17 cellular contexts compared by ENCODE assay signal in the genomic region with DNA sequence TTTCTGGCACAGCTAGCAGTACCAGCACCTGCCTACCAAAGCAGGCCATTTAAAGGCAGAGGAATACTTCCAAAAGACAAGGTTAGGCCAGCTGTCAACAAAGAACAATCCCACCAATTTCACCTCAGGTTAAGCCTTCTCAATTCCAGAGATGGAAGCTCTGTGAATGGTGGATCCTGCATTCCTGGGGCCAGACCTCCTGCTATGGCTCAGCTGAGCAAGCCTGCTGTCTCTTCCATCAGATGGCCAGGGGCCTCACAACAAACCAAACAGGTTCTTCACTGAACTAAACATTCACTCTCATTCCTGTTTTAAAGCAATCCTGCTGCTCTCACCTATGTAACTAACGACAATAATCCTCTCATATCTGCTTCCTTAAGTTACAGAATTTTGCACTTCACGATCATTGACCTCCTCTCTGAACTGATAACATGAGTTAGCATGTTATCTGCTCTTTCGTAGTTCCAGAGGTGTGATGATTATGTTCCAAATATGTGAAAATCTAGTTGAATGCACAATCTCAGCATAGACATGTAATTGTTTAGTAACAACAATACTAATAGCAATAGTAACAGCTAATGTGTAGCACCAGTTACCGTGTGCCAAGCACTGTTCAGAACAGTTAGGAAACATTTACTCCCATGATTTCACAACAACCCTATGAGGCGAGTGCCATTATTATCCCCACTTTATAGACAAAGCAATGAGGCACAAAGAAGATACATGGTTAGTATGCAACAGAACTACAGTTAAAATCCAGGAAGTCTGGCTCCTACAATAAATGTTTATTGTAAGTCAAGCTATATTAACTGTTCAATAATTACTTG.
DNase-seq lines count a peak whose midpoint lies in the region; ATAC-seq, FAIRE-seq and TF ChIP-seq lines count a peak whose summit lies in the region.
"Had no signal": no experiment of that assay in that cellular context is flagged by ENCODE, and none has a peak within 500 bp of the region (broad histone marks: within the 10 kb centered on the region; RNA-seq: fewer than 3 reads in every experiment).

No MANE protein-coding gene starts in this region.

- no peaks in the 10 kb centered on the region for H4K20me1 ChIP-seq in Loucy (ENCODE audit: insufficient read depth, low read length, poor library complexity, severe bottlenecking)
- H4K20me1 ChIP-seq in GM23248 (ENCODE audit: insufficient read depth) = no peaks in the 10 kb centered on the region

- DNase-seq in GM12892 (ENCODE audit: insufficient read length) = no peak
- no peak for DNase-seq in GM23248
- DNase-seq in Calu3 = no peak
- no peak for DNase-seq in osteocyte (ENCODE audit: extremely low spot score, unreplicated experiment)
- DNase-seq: activated gamma-delta T cell; BE2C; DMS79; effector memory CD8-positive, alpha-beta T cell; foreskin fibroblast; immature natural killer cell; NCI-H1048; NCI-H226 had no signal

- in situ Hi-C loops in GM23248 (cut with MboI) = no loop called here

- H2AFZ ChIP-seq in Loucy (ENCODE audit: low read length) = peak overlapping the region; percentile 16; the same call in 1 of the 2 replicates
- H2AFZ ChIP-seq in GM23248 = no peak overlapping the region

- H3K4me2 ChIP-seq in Loucy (ENCODE audit: low read depth, low read length, poor library complexity, severe bottlenecking) = peak overlapping the region; percentile 62
- H3K4me2 ChIP-seq in GM23248 (ENCODE audit: unreplicated experiment) = no peak overlapping the region

- H3K27ac ChIP-seq in mucosa of rectum (ENCODE audit: low read depth in 2 of 2, low read length in 2 of 2) = peak overlapping the region; percentile 39 to 50
- H3K27ac ChIP-seq in GM23248 = no peak overlapping the region
- H3K27ac ChIP-seq: SK-N-MC had no signal

- H3K36me3 ChIP-seq in Loucy (ENCODE audit: insufficient read depth, low read length) (peaks cover 1% of the 10 kb centered on the region; the same call in 1 of the 2 replicates), endocrine pancreas (ENCODE audit: control insufficient read depth, insufficient read depth, low read length) (no peaks in the 10 kb centered on the region), mucosa of rectum (ENCODE audit: control insufficient read depth in 2 of 2, insufficient read depth in 2 of 2, low read length in 2 of 2) (no peaks in the 10 kb centered on the region), GM23248 (ENCODE audit: low read depth) (no peaks in the 10 kb centered on the region)
- H3K36me3 ChIP-seq: BE2C had no signal

- TF ChIP-seq CTCF in Loucy (conservative IDR thresholded peaks at IDR 0.05; ENCODE audit: low read length) (no peak), Calu3 (IDR thresholded peaks at IDR 0.05; ENCODE audit: unreplicated experiment) (no peak), osteocyte (IDR thresholded peaks at IDR 0.05) (no peak)

- TF ChIP-seq POLR2A in GM12892 (IDR thresholded peaks at IDR 0.05; ENCODE audit: low read depth, low read length) = no peak

- intact Hi-C loops in Calu3 (cut with micrococcal nuclease; ENCODE audit: unreplicated experiment) = loop anchor here (5.0 kb wide), 1 partner anchor 75 kb away; the partner anchor contains the start of gene SLC2A13

- H3K9ac ChIP-seq in Loucy (ENCODE audit: low read depth, low read length, poor library complexity, severe bottlenecking) = no peak overlapping the region
- H3K9ac ChIP-seq in endocrine pancreas (ENCODE audit: control insufficient read depth, insufficient read depth, low read length) = no peak overlapping the region
- H3K9ac ChIP-seq in mucosa of rectum (ENCODE audit: low read depth in 1 of 2, low read length in 2 of 2) = peak overlapping the region in 1 of 2 donors; percentile 1
- no peak overlapping the region for H3K9ac ChIP-seq in GM23248

- H3K36me3 Mint-ChIP-seq in Calu3 (ENCODE audit: insufficient read depth, unreplicated experiment) (no peaks in the 10 kb centered on the region), osteocyte (ENCODE audit: unreplicated experiment) (no peaks in the 10 kb centered on the region)

- no peaks in the 10 kb centered on the region for H3K9me3 Mint-ChIP-seq in Calu3 (ENCODE audit: low read depth, unreplicated experiment)
- no peaks in the 10 kb centered on the region for H3K9me3 Mint-ChIP-seq in osteocyte (ENCODE audit: unreplicated experiment)
- H3K9me3 Mint-ChIP-seq: effector memory CD8-positive, alpha-beta T cell; immature natural killer cell had no signal

- CTCF ChIA-PET in Calu3 (lab: Charles Lee) = interaction anchor here (1.4 kb wide), 1 partner anchor 21 kb away, joined by 5 read pairs; no protein-coding TSS in a partner anchor

- no peak for ATAC-seq in HG02840 (IDR thresholded peaks at IDR 0.05; ENCODE audit: low FRiP score, unreplicated experiment)
- ATAC-seq: effector memory CD8-positive, alpha-beta T cell had no signal

- H3K4me3 Mint-ChIP-seq in Calu3 (ENCODE audit: low read depth, unreplicated experiment) (no peak overlapping the region), osteocyte (ENCODE audit: unreplicated experiment) (no peak overlapping the region)
- H3K4me3 Mint-ChIP-seq: effector memory CD8-positive, alpha-beta T cell had no signal

- FAIRE-seq in GM12892 (lab: Jason Lieb, UNC) = peak; percentile 58

- H3K4me1 Mint-ChIP-seq in Calu3 (ENCODE audit: low read depth, unreplicated experiment) (peaks cover 9% of the 10 kb centered on the region), osteocyte (ENCODE audit: unreplicated experiment) (peaks cover 7% of the 10 kb centered on the region)

- H3K79me2 ChIP-seq in Loucy (ENCODE audit: insufficient read depth, low read length) = no peaks in the 10 kb centered on the region
- no peaks in the 10 kb centered on the region for H3K79me2 ChIP-seq in GM23248 (ENCODE audit: insufficient read depth)

- peaks cover 11% of the 10 kb centered on the region for H3K4me1 ChIP-seq in Loucy (ENCODE audit: insufficient read depth, low read length, poor library complexity, severe bottlenecking)
- H3K4me1 ChIP-seq in endocrine pancreas (ENCODE audit: control insufficient read depth, insufficient read depth, low read length) = peaks cover 34% of the 10 kb centered on the region
- peaks cover 0 to 12% of the 10 kb centered on the region in 2 donors for H3K4me1 ChIP-seq in mucosa of rectum (ENCODE audit: control insufficient read depth in 2 of 2, insufficient read depth in 2 of 2, low read length in 2 of 2)
- no peaks in the 10 kb centered on the region; the same call in 1 of the 2 replicates for H3K4me1 ChIP-seq in GM23248 (ENCODE audit: insufficient read depth)
- H3K4me1 ChIP-seq: BE2C had no signal

- H3K4me3 ChIP-seq in Loucy (ENCODE audit: low read length, poor library complexity, severe bottlenecking) (peak overlapping the region; percentile 34), endocrine pancreas (ENCODE audit: control insufficient read depth, insufficient read depth, low read length) (peak overlapping the region; percentile 52), mucosa of rectum (ENCODE audit: low read length in 2 of 2) (peak overlapping the region; percentile 38 to 48), GM23248 (no peak overlapping the region)
- H3K4me3 ChIP-seq: SK-N-MC had no signal

- H3K27me3 ChIP-seq in Loucy (ENCODE audit: insufficient read depth, low read length, poor library complexity, severe bottlenecking) (no peaks in the 10 kb centered on the region), endocrine pancreas (ENCODE audit: control insufficient read depth, insufficient read depth, low read length) (no peaks in the 10 kb centered on the region), mucosa of rectum (ENCODE audit: control insufficient read depth in 2 of 2, insufficient read depth in 2 of 2, low read length in 2 of 2) (no peaks in the 10 kb centered on the region), GM23248 (replicated peaks; ENCODE audit: insufficient read depth) (no peaks in the 10 kb centered on the region)
- H3K27me3 ChIP-seq: BE2C had no signal

- H3K27ac Mint-ChIP-seq in Calu3 (ENCODE audit: unreplicated experiment) = no peak overlapping the region
- no peak overlapping the region for H3K27ac Mint-ChIP-seq in osteocyte (ENCODE audit: unreplicated experiment)
- H3K27ac Mint-ChIP-seq: effector memory CD8-positive, alpha-beta T cell had no signal

- H3K9me2 ChIP-seq in Loucy (replicated peaks; ENCODE audit: low read depth, low read length) (no peaks in the 10 kb centered on the region), GM23248 (ENCODE audit: insufficient read depth) (no peaks in the 10 kb centered on the region)

- 80 to 85% methylated on average over 5 of the region's 5 CpGs for WGBS in GM23248 (ENCODE audit: low coverage in 1 of 2, low lambda C conversion rate in 2 of 2, missing lambda C conversion rate in 2 of 2), 2 experiments

- H3K9me3 ChIP-seq in Loucy (ENCODE audit: insufficient read depth, low read depth, low read length) (no peaks in the 10 kb centered on the region), endocrine pancreas (ENCODE audit: control insufficient read depth, low read length) (no peaks in the 10 kb centered on the region), mucosa of rectum (ENCODE audit: control insufficient read depth in 2 of 2, low read length in 2 of 2) (no peaks in the 10 kb centered on the region), GM23248 (ENCODE audit: low read depth) (no peaks in the 10 kb centered on the region)
- H3K9me3 ChIP-seq: BE2C had no signal

- no TSS peak for BruUV-seq in Calu3 (replicated peaks; lab: Mats Ljungman, UMichigan)

- no peaks in the 10 kb centered on the region for H3F3A ChIP-seq in Loucy (ENCODE audit: low read depth)
- no peaks in the 10 kb centered on the region for H3F3A ChIP-seq in GM23248 (ENCODE audit: insufficient read depth)

- H3K27me3 Mint-ChIP-seq in Calu3 (ENCODE audit: unreplicated experiment) (no peaks in the 10 kb centered on the region), osteocyte (ENCODE audit: unreplicated experiment) (no peaks in the 10 kb centered on the region)
- H3K27me3 Mint-ChIP-seq: effector memory CD8-positive, alpha-beta T cell had no signal
